In the genomic region with DNA sequence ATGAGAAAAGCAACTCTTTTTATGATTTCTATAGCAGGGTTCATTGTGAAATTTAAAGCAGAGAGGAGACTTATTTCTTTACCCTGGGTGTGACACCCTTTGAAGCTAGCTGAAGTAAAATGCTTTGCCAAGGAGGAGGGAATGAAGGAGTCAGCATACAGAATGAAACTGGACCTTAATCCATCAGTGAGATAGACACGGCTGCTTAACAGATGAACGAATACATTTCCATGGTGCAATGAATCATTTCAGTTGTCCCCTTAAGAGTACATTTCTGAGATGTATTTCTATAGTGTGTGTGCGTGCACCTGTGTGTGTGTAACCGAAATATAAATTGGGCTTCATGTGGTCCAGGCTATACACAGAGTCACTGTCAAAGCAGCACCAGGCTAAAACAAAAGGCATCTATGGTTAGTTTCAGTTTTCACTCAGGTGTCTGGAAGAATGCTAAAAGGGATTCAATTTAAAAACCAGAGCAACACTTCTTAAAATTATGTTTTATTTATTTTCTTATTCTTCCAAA, we compare ENCODE assay signal across 15 cellular contexts.
A peak's percentile ranks its signal among the peaks of the same experiment; 100 is the strongest.
DNase-seq lines count a peak whose midpoint lies in the region; ATAC-seq and TF ChIP-seq lines count a peak whose summit lies in the region.
"Had no signal": no experiment of that assay in that cellular context is flagged by ENCODE, and none has a peak within 500 bp of the region (broad histone marks: within the 10 kb centered on the region; RNA-seq: fewer than 3 reads in every experiment).

No MANE protein-coding gene starts in this region.

- no peak for TF ChIP-seq CTCF in PC-3 (conservative IDR thresholded peaks at IDR 0.05; ENCODE audit: low read depth, low read length)

- H2AFZ ChIP-seq in PC-3 (ENCODE audit: low read length): peak overlapping the region; percentile 24; the same call in 1 of the 2 replicates

- H3K4me1 ChIP-seq in PC-3 (ENCODE audit: insufficient read depth, low read length) (peaks cover 41% of the 10 kb centered on the region), stomach smooth muscle (ENCODE audit: control insufficient read depth, insufficient read depth, low read length) (peaks cover 22% of the 10 kb centered on the region)
- H3K4me1 ChIP-seq: prostate gland had no signal

- no TSS peak for BruUV-seq in PC-3 (replicated peaks; lab: Mats Ljungman, UMichigan)

- H3K27ac Mint-ChIP-seq in activated CD4-positive, alpha-beta T cell treated with anti-CD3 and anti-CD28 coated beads, Interleukin-2, amount 10 ng/mL, durations not matched to agents 7 days and 5 days: peak overlapping the region; percentile 57

- H3K4me3 Mint-ChIP-seq in activated CD4-positive, alpha-beta T cell treated with anti-CD3 and anti-CD28 coated beads, Interleukin-2, amount 10 ng/mL, durations not matched to agents 7 days and 5 days: no peak overlapping the region

- ATAC-seq in PC-3: no peak

- H3K36me3 ChIP-seq in PC-3 (ENCODE audit: low read depth, low read length) (no peaks in the 10 kb centered on the region), stomach smooth muscle (ENCODE audit: control insufficient read depth in 2 of 2, insufficient read depth in 2 of 2, low read length in 2 of 2) (no peaks in the 10 kb centered on the region)
- H3K36me3 ChIP-seq: prostate gland had no signal

- no peak for DNase-seq in activated CD4-positive, alpha-beta T cell treated with anti-CD3 and anti-CD28 coated beads, Interleukin-2, amount 10 ng/mL, durations not matched to agents 7 days and 5 days
- no peak for DNase-seq in activated CD4-positive, alpha-beta T cell treated with anti-CD3 and anti-CD28 coated beads for 4 hours
- DNase-seq in PC-3 (no peak), fibroblast of gingiva (ENCODE audit: low read depth) (peak; percentile 35), EL (no peak), NCI-H1417 treated with DMSO at 0.1 percent for 48 hours (lab: John Stamatoyannopoulos, UW) (no peak), kidney glomerular epithelial cell (lab: John Stamatoyannopoulos, UW) (no peak)
- DNase-seq: activated CD4-positive, alpha-beta T cell treated with anti-CD3 and anti-CD28 coated beads for 1 hour; activated naive CD4-positive, alpha-beta T cell treated with Interleukin-2 at 50 U/mL for 16 hours; DMS53; mesendoderm; NCI-H1092; trophoblast cell had no signal

- no peaks in the 10 kb centered on the region for H4K20me1 ChIP-seq in PC-3 (ENCODE audit: low read length)

- H3K79me2 ChIP-seq in PC-3 (ENCODE audit: low read length): no peaks in the 10 kb centered on the region

- no peak overlapping the region for H3K4me2 ChIP-seq in PC-3 (ENCODE audit: low read length)

- intact Hi-C loops in PC-3 (cut with micrococcal nuclease): no loop called here

- H3K4me1 Mint-ChIP-seq in activated CD4-positive, alpha-beta T cell treated with anti-CD3 and anti-CD28 coated beads, Interleukin-2, amount 10 ng/mL, durations not matched to agents 7 days and 5 days: peaks cover 40% of the 10 kb centered on the region

- no peaks in the 10 kb centered on the region for H3K9me3 ChIP-seq in PC-3 (ENCODE audit: low read length)
- no peaks in the 10 kb centered on the region for H3K9me3 ChIP-seq in stomach smooth muscle (ENCODE audit: control insufficient read depth in 2 of 2, low read length in 2 of 2)
- H3K9me3 ChIP-seq: prostate gland had no signal

- H3K9ac ChIP-seq in PC-3 (ENCODE audit: low read length) (no peak overlapping the region), stomach smooth muscle (ENCODE audit: low read length in 2 of 2) (no peak overlapping the region)

- POLR2A ChIA-PET in activated CD4-positive, alpha-beta T cell treated with anti-CD3 and anti-CD28 coated beads, Interleukin-2, amount 10 ng/mL, durations not matched to agents 7 days and 5 days (lab: Charles Lee): no interaction called here
- POLR2A ChIA-PET in PC-3 (lab: Charles Lee; ENCODE audit: unreplicated experiment): no interaction called here

- no peaks in the 10 kb centered on the region for H3K36me3 Mint-ChIP-seq in activated CD4-positive, alpha-beta T cell treated with anti-CD3 and anti-CD28 coated beads, Interleukin-2, amount 10 ng/mL, durations not matched to agents 7 days and 5 days (ENCODE audit: low read depth)

- H3F3A ChIP-seq in PC-3 (ENCODE audit: low read length, unreplicated experiment): no peaks in the 10 kb centered on the region

- H3K27ac ChIP-seq in PC-3 (ENCODE audit: low read length): no peak overlapping the region
- H3K27ac ChIP-seq in stomach smooth muscle (ENCODE audit: low read length): peak overlapping the region; percentile 24
- H3K27ac ChIP-seq: prostate gland had no signal

- H3K27me3 ChIP-seq in PC-3 (ENCODE audit: low read length) (no peaks in the 10 kb centered on the region), stomach smooth muscle (ENCODE audit: control insufficient read depth in 1 of 2, insufficient read depth in 2 of 2, low read length in 2 of 2) (no peaks in the 10 kb centered on the region)

- CTCF ChIA-PET in activated CD4-positive, alpha-beta T cell treated with anti-CD3 and anti-CD28 coated beads, Interleukin-2, amount 10 ng/mL, durations not matched to agents 7 days and 5 days (lab: Charles Lee): no interaction called here
- CTCF ChIA-PET in PC-3 (lab: Charles Lee): no interaction called here

- H3K4me3 ChIP-seq in PC-3 (ENCODE audit: low read length) (no peak overlapping the region), stomach smooth muscle (ENCODE audit: low read length in 2 of 2) (no peak overlapping the region)
- H3K4me3 ChIP-seq: prostate gland had no signal

- H3K27me3 Mint-ChIP-seq in activated CD4-positive, alpha-beta T cell treated with anti-CD3 and anti-CD28 coated beads, Interleukin-2, amount 10 ng/mL, durations not matched to agents 7 days and 5 days: peaks cover 3% of the 10 kb centered on the region

- no peaks in the 10 kb centered on the region for H3K9me3 Mint-ChIP-seq in activated CD4-positive, alpha-beta T cell treated with anti-CD3 and anti-CD28 coated beads, Interleukin-2, amount 10 ng/mL, durations not matched to agents 7 days and 5 days

- no peaks in the 10 kb centered on the region for H3K9me2 ChIP-seq in PC-3 (replicated peaks; ENCODE audit: low read length)
